ENCODE assay signal across 8 cellular contexts in the genomic region with DNA sequence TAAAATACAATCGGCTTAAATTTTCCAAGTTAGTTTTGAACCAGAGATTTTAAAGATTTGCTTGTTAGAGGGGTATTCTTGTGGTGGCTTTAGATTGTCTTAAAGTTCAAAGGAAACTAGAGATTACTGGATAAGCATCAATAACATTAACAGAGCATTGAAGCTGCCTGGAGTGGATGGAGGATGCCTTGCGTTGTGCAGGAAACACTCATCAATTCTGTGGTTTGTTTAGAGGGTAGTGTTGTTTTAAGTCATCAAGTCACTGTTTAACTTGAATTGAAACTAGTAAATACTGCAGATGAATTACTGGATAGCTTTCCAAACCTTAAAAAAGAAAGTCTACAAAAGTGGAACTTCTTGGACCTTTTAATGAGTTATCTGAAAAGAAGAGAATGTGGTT.
DNase-seq lines count a peak whose midpoint lies in the region; ATAC-seq lines count a peak whose summit lies in the region.

No MANE protein-coding gene starts in this region.

- no peaks in the 10 kb centered on the region for H3K9me3 Mint-ChIP-seq in central memory CD8-positive, alpha-beta T cell

- no peak overlapping the region for H3K27ac ChIP-seq in substantia nigra (ENCODE audit: low read depth, low read length, poor library complexity, severe bottlenecking)

- DNase-seq in central memory CD8-positive, alpha-beta T cell (ENCODE audit: low spot score in 2 of 2): peak in 1 of 2 donors; percentile 18
- no peak for DNase-seq in activated gamma-delta T cell (lab: John Stamatoyannopoulos, UW)
- no peak for DNase-seq in substantia nigra (lab: John Stamatoyannopoulos, UW)
- no peak for DNase-seq in NCI-H1417 treated with DMSO at 0.1 percent for 48 hours (lab: John Stamatoyannopoulos, UW)
- DNase-seq in DMS153 (lab: John Stamatoyannopoulos, UW): no peak

- peaks cover 56% of the 10 kb centered on the region for H3K36me3 Mint-ChIP-seq in central memory CD8-positive, alpha-beta T cell (ENCODE audit: insufficient read depth)

- H3K4me1 Mint-ChIP-seq in central memory CD8-positive, alpha-beta T cell: peaks cover 85% of the 10 kb centered on the region

- ATAC-seq in GM18511 (IDR thresholded peaks at IDR 0.05; ENCODE audit: unreplicated experiment) (peak; percentile 75), GM21526 (IDR thresholded peaks at IDR 0.05; ENCODE audit: low FRiP score, unreplicated experiment) (peak; percentile 49), HG03432 (IDR thresholded peaks at IDR 0.05; ENCODE audit: unreplicated experiment) (peak; percentile 71)
- ATAC-seq in central memory CD8-positive, alpha-beta T cell (replicated peaks; ENCODE audit: extremely low read depth, poor library complexity, severe bottlenecking): peak; percentile 66

- H3K27me3 Mint-ChIP-seq in central memory CD8-positive, alpha-beta T cell: no peaks in the 10 kb centered on the region

- peak overlapping the region; percentile 64 for H3K4me3 Mint-ChIP-seq in central memory CD8-positive, alpha-beta T cell

- peak overlapping the region; percentile 86 for H3K27ac Mint-ChIP-seq in central memory CD8-positive, alpha-beta T cell (ENCODE audit: low read depth)
